In genomic region chr4:48247142-48247877, GRCh38 we compare ENCODE assay signal across 11 cellular contexts. TPM values are rescaled to one million over a fixed set of nuclear protein-coding genes. Genes with fewer than 3 reads are reported as not detected.
DNase-seq lines count a peak whose midpoint lies in the region; ATAC-seq and TF ChIP-seq lines count a peak whose summit lies in the region.
"Had no signal": no experiment of that assay in that cellular context is flagged by ENCODE, and none has a peak within 500 bp of the region (broad histone marks: within the 10 kb centered on the region; RNA-seq: fewer than 3 reads in every experiment).

No MANE protein-coding gene starts in this region.

- no peaks in the 10 kb centered on the region for H3K27me3 Mint-ChIP-seq in CD8-positive, alpha-beta T cell (ENCODE audit: low read depth)
- H3K27me3 Mint-ChIP-seq in stimulated activated naive CD8-positive, alpha-beta T cell treated with anti-CD3 and anti-CD28 coated beads, Interleukin-15, amount 100 ng/mL, for 72 hours: no peaks in the 10 kb centered on the region
- H3K27me3 Mint-ChIP-seq: CD4-positive, alpha-beta memory T cell had no signal

- no peak for TF ChIP-seq POLR2A in prostate gland (IDR thresholded peaks at IDR 0.05)

- H3K9me3 Mint-ChIP-seq in CD8-positive, alpha-beta T cell: peaks cover 2% of the 10 kb centered on the region
- H3K9me3 Mint-ChIP-seq in stimulated activated naive CD8-positive, alpha-beta T cell treated with anti-CD3 and anti-CD28 coated beads, Interleukin-15, amount 100 ng/mL, for 72 hours: no peaks in the 10 kb centered on the region

- no peaks in the 10 kb centered on the region for H3K9me3 ChIP-seq in CD8-positive, alpha-beta T cell (ENCODE audit: low read length)
- H3K9me3 ChIP-seq in prostate gland: no peaks in the 10 kb centered on the region

- H3K36me3 ChIP-seq in CD8-positive, alpha-beta T cell (ENCODE audit: insufficient read depth, low read length): no peaks in the 10 kb centered on the region
- no peaks in the 10 kb centered on the region for H3K36me3 ChIP-seq in prostate gland

- H3K27ac Mint-ChIP-seq in CD8-positive, alpha-beta T cell: peak overlapping the region; percentile 23
- no peak overlapping the region for H3K27ac Mint-ChIP-seq in stimulated activated naive CD8-positive, alpha-beta T cell treated with anti-CD3 and anti-CD28 coated beads, Interleukin-15, amount 100 ng/mL, for 72 hours
- H3K27ac Mint-ChIP-seq: CD4-positive, alpha-beta memory T cell had no signal

- no peaks in the 10 kb centered on the region for H3K4me1 ChIP-seq in CD8-positive, alpha-beta T cell (ENCODE audit: insufficient read depth, low read length)
- no peaks in the 10 kb centered on the region for H3K4me1 ChIP-seq in prostate gland (replicated peaks)

- H3K27me3 ChIP-seq in CD8-positive, alpha-beta T cell (ENCODE audit: insufficient read depth, low read length): no peaks in the 10 kb centered on the region
- no peaks in the 10 kb centered on the region for H3K27me3 ChIP-seq in prostate gland (replicated peaks; ENCODE audit: insufficient read depth)

- H3K4me1 Mint-ChIP-seq in CD8-positive, alpha-beta T cell (ENCODE audit: low read depth): no peaks in the 10 kb centered on the region
- H3K4me1 Mint-ChIP-seq in stimulated activated naive CD8-positive, alpha-beta T cell treated with anti-CD3 and anti-CD28 coated beads, Interleukin-15, amount 100 ng/mL, for 72 hours: no peaks in the 10 kb centered on the region

- TF ChIP-seq CTCF in CD8-positive, alpha-beta T cell (IDR thresholded peaks at IDR 0.05): no peak
- TF ChIP-seq CTCF in prostate gland (IDR thresholded peaks at IDR 0.05): no peak

- intact Hi-C loops in CD8-positive, alpha-beta T cell (cut with DNase I, micrococcal nuclease): no loop called here
- intact Hi-C loops in prostate gland (cut with DNase I): no loop called here

- no peak for ATAC-seq in CD8-positive, alpha-beta T cell
- ATAC-seq in GM21515 (IDR thresholded peaks at IDR 0.05; ENCODE audit: unreplicated experiment) (peak; percentile 57), HG03442 (IDR thresholded peaks at IDR 0.05; ENCODE audit: unreplicated experiment) (peak; percentile 52)
- no peak for ATAC-seq in stimulated activated naive CD8-positive, alpha-beta T cell treated with anti-CD3 and anti-CD28 coated beads, Interleukin-15, amount 100 ng/mL, for 72 hours

- no peak overlapping the region for H3K4me3 Mint-ChIP-seq in CD8-positive, alpha-beta T cell
- no peak overlapping the region for H3K4me3 Mint-ChIP-seq in stimulated activated naive CD8-positive, alpha-beta T cell treated with anti-CD3 and anti-CD28 coated beads, Interleukin-15, amount 100 ng/mL, for 72 hours
- H3K4me3 Mint-ChIP-seq: CD4-positive, alpha-beta memory T cell had no signal

- WGBS in prostate gland: 81% methylated on average over 7 of the region's 7 CpGs

- no peak overlapping the region for H3K4me3 ChIP-seq in CD8-positive, alpha-beta T cell (ENCODE audit: low read depth, low read length)
- no peak overlapping the region for H3K4me3 ChIP-seq in prostate gland

- POLR2A ChIA-PET in CD8-positive, alpha-beta T cell (lab: Charles Lee): no interaction called here

- CTCF ChIA-PET in CD8-positive, alpha-beta T cell (lab: Charles Lee): no interaction called here

- H3K27ac ChIP-seq in CD8-positive, alpha-beta T cell (ENCODE audit: low read depth, low read length): no peak overlapping the region
- H3K27ac ChIP-seq in prostate gland: no peak overlapping the region

- H3K36me3 Mint-ChIP-seq in CD8-positive, alpha-beta T cell: peaks cover 1% of the 10 kb centered on the region
- H3K36me3 Mint-ChIP-seq: CD4-positive, alpha-beta memory T cell had no signal

- no peak for DNase-seq in CD8-positive, alpha-beta T cell
- peak; percentile 27 for DNase-seq in amniotic stem cell (lab: John Stamatoyannopoulos, UW)
- no peak for DNase-seq in retina
- DNase-seq in stimulated activated naive CD8-positive, alpha-beta T cell treated with anti-CD3 and anti-CD28 coated beads, Interleukin-15, amount 100 ng/mL, for 72 hours: no peak
- DNase-seq in prostate gland (ENCODE audit: low spot score): no peak
- no peak for DNase-seq in T-helper 1 cell
- DNase-seq: activated naive CD4-positive, alpha-beta T cell; CD4-positive, alpha-beta memory T cell; foreskin melanocyte had no signal

RNA-seq across cellular contexts. Expression of gene TEC, which starts 22.3 kb away (rescaled TPM):
- 1 to 10 TPM; 1.4 to 1.8 TPM for total RNA-seq in CD8-positive, alpha-beta T cell
- total RNA-seq in prostate gland: 1 to 10 TPM in 1 of 2 donors, under 1 TPM in 1; 0.96 to 6.4 TPM

Comparison
In these comparisons a context has a peak if more than half of its experiments do, and no peak if none do; other contexts are left out.
1. ATAC-seq: peak in GM21515 (single experiment) and HG03442 (single experiment); none in CD8-positive, alpha-beta T cell (single experiment) and stimulated activated naive CD8-positive, alpha-beta T cell treated with anti-CD3 and anti-CD28 coated beads, Interleukin-15, amount 100 ng/mL, for 72 hours (single experiment).